ENCODE assay signal across 2 cellular contexts in the genomic region with DNA sequence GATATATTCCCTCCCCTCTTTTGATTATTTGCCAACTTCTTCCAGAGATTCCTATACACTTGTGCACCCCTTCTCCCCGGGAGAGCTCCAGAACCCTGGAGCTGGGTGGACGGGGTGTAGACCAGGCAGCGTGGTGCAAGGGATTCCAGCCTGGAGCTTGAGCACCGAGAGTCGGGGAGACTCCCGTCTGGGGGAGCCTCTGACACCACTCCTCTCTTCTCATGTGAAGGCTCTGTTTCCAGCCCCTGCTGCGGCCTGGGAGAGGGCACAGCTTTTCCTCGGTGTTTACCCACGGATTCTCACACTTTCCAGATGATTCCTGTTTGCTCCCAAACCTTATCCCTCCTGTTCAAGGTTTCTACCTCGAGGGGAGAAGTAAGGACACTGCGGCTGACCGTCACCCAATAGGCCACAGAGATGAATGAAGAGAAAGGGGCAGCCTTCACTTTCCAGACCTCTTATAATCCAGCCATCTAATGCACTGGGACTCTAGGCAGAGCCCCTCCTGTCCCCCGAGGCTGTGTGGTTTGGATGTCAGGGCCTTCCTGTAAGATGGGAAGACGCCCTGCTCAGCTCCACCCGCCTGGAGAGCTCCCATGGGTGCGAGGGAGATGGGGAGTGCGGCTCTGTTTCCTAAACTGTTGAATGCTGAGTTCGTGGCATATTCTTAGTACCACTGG.
TF ChIP-seq lines count a peak whose summit lies in the region.

No MANE protein-coding gene starts in this region.

TF ChIP-seq in GM23338, 12 proteins besides CTCF, POLR2A, EP300 and RAD21 (continues in another document):
- TF ChIP-seq POLR2AphosphoS5 (IDR thresholded peaks at IDR 0.05; ENCODE audit: low read depth): no peak
- no peak for TF ChIP-seq EZH2 (IDR thresholded peaks at IDR 0.05; ENCODE audit: low read depth, unreplicated experiment)
- no peak for TF ChIP-seq EZH2phosphoT487 (IDR thresholded peaks at IDR 0.05; ENCODE audit: unreplicated experiment)
- TF ChIP-seq NANOG (IDR thresholded peaks at IDR 0.05; ENCODE audit: borderline replicate concordance): no peak
- no peak for TF ChIP-seq JUNB (IDR thresholded peaks at IDR 0.05; ENCODE audit: unreplicated experiment)
- TF ChIP-seq CREB1 (CRISPR knock-in tag; IDR thresholded peaks at IDR 0.05; ENCODE audit: low read depth): no peak
- TF ChIP-seq ZNF331 (CRISPR knock-in tag; IDR thresholded peaks at IDR 0.05; ENCODE audit: low read depth): no peak
- no peak for TF ChIP-seq STAT1 (IDR thresholded peaks at IDR 0.05; ENCODE audit: unreplicated experiment)
- TF ChIP-seq, protein P1, sequence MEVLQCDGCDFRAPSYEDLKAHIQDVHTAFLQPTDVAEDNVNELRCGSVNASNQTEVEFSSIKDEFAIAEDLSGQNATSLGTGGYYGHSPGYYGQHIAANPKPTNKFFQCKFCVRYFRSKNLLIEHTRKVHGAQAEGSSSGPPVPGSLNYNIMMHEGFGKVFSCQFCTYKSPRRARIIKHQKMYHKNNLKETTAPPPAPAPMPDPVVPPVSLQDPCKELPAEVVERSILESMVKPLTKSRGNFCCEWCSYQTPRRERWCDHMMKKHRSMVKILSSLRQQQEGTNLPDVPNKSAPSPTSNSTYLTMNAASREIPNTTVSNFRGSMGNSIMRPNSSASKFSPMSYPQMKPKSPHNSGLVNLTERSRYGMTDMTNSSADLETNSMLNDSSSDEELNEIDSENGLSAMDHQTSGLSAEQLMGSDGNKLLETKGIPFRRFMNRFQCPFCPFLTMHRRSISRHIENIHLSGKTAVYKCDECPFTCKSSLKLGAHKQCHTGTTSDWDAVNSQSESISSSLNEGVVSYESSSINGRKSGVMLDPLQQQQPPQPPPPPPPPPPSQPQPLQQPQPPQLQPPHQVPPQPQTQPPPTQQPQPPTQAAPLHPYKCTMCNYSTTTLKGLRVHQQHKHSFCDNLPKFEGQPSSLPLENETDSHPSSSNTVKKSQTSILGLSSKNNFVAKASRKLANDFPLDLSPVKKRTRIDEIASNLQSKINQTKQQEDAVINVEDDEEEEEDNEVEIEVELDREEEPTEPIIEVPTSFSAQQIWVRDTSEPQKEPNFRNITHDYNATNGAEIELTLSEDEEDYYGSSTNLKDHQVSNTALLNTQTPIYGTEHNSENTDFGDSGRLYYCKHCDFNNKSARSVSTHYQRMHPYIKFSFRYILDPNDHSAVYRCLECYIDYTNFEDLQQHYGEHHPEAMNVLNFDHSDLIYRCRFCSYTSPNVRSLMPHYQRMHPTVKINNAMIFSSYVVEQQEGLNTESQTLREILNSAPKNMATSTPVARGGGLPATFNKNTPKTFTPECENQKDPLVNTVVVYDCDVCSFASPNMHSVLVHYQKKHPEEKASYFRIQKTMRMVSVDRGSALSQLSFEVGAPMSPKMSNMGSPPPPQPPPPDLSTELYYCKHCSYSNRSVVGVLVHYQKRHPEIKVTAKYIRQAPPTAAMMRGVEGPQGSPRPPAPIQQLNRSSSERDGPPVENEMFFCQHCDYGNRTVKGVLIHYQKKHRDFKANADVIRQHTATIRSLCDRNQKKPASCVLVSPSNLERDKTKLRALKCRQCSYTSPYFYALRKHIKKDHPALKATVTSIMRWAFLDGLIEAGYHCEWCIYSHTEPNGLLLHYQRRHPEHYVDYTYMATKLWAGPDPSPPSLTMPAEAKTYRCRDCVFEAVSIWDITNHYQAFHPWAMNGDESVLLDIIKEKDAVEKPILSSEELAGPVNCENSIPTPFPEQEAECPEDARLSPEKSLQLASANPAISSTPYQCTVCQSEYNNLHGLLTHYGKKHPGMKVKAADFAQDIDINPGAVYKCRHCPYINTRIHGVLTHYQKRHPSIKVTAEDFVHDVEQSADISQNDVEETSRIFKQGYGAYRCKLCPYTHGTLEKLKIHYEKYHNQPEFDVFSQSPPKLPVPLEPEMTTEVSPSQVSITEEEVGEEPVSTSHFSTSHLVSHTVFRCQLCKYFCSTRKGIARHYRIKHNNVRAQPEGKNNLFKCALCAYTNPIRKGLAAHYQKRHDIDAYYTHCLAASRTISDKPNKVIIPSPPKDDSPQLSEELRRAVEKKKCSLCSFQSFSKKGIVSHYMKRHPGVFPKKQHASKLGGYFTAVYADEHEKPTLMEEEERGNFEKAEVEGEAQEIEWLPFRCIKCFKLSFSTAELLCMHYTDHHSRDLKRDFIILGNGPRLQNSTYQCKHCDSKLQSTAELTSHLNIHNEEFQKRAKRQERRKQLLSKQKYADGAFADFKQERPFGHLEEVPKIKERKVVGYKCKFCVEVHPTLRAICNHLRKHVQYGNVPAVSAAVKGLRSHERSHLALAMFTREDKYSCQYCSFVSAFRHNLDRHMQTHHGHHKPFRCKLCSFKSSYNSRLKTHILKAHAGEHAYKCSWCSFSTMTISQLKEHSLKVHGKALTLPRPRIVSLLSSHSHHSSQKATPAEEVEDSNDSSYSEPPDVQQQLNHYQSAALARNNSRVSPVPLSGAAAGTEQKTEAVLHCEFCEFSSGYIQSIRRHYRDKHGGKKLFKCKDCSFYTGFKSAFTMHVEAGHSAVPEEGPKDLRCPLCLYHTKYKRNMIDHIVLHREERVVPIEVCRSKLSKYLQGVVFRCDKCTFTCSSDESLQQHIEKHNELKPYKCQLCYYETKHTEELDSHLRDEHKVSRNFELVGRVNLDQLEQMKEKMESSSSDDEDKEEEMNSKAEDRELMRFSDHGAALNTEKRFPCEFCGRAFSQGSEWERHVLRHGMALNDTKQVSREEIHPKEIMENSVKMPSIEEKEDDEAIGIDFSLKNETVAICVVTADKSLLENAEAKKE (CRISPR knock-in tag; IDR thresholded peaks at IDR 0.05): no peak
- TF ChIP-seq ZNF114 (CRISPR knock-in tag; IDR thresholded peaks at IDR 0.05): no peak
- TF ChIP-seq, protein P2, sequence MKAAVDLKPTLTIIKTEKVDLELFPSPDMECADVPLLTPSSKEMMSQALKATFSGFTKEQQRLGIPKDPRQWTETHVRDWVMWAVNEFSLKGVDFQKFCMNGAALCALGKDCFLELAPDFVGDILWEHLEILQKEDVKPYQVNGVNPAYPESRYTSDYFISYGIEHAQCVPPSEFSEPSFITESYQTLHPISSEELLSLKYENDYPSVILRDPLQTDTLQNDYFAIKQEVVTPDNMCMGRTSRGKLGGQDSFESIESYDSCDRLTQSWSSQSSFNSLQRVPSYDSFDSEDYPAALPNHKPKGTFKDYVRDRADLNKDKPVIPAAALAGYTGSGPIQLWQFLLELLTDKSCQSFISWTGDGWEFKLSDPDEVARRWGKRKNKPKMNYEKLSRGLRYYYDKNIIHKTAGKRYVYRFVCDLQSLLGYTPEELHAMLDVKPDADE (IDR thresholded peaks at IDR 0.05): no peak

TF ChIP-seq in H1, 55 proteins besides CTCF, POLR2A, EP300 and RAD21:
- TF ChIP-seq CHD2 (IDR thresholded peaks at IDR 0.05; ENCODE audit: low read length): no peak
- no peak for TF ChIP-seq TAF7 (optimal IDR thresholded peaks at IDR 0.05; ENCODE audit: borderline replicate concordance, low read depth, low read length)
- no peak for TF ChIP-seq EGR1 (IDR thresholded peaks at IDR 0.05; ENCODE audit: borderline replicate concordance, low read depth, low read length)
- TF ChIP-seq, protein P3, sequence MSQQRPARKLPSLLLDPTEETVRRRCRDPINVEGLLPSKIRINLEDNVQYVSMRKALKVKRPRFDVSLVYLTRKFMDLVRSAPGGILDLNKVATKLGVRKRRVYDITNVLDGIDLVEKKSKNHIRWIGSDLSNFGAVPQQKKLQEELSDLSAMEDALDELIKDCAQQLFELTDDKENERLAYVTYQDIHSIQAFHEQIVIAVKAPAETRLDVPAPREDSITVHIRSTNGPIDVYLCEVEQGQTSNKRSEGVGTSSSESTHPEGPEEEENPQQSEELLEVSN (IDR thresholded peaks at IDR 0.05): no peak
- no peak for TF ChIP-seq NANOG (IDR thresholded peaks at IDR 0.05; ENCODE audit: insufficient read depth, low read depth, low read length, poor library complexity, severe bottlenecking)
- TF ChIP-seq SIRT6 (IDR thresholded peaks at IDR 0.05; ENCODE audit: low read length): no peak
- no peak for TF ChIP-seq SIN3A (conservative IDR thresholded peaks at IDR 0.05 in 1 of 2, IDR thresholded peaks at IDR 0.05 in 1 of 2; ENCODE audit: low read depth in 1 of 2, low read length in 2 of 2)
- TF ChIP-seq YY1 (IDR thresholded peaks at IDR 0.05; ENCODE audit: low read depth, low read length): no peak
- no peak for TF ChIP-seq GTF2F1 (IDR thresholded peaks at IDR 0.05; ENCODE audit: borderline replicate concordance, low read depth, low read length)
- TF ChIP-seq ZNF274 (IDR thresholded peaks at IDR 0.05; ENCODE audit: borderline replicate concordance, extremely low read depth, low read length): no peak
- no peak for TF ChIP-seq BRCA1 (IDR thresholded peaks at IDR 0.05; ENCODE audit: low read depth, low read length)
- no peak for TF ChIP-seq JUN (IDR thresholded peaks at IDR 0.05; ENCODE audit: low read depth, low read length)
- no peak for TF ChIP-seq BCL11A (IDR thresholded peaks at IDR 0.05; ENCODE audit: low read depth in 2 of 2, low read length in 2 of 2)
